10 cellular contexts compared by ENCODE assay signal in the genomic region with DNA sequence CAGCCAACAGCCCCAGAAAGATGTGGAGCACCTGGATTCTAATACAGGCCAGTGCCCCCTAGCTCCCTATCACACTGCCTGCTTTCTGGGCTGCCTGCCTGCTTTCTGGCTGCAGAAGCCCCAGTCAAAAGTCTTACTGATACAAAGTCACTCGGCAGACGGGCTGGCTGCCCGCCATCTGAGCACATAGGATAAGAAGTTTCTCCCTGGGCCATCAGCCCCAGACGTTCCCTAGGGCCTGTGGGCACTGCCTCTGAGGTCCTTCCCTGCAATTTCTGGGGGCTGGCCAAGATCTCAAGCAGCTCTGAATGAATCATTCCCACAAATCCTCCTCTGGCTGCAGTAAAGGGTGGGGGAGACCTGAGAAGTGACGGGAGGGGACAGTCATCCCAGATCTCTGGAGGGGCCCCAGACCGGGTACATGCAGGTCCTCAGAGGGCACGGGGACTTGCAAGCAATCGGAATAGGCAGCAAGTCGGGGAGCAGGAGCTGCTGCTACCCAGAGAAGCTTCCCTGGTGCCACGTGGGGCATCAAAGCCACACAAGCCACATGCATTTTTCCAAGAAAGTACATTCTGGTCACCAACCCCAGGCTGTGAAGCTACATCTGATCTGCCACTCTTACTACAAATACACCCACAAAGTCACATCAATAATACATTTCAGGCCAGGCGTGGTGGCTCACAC. TPM values are rescaled to one million over a fixed set of nuclear protein-coding genes. Genes with fewer than 3 reads are reported as not detected.
DNase-seq lines count a peak whose midpoint lies in the region; ATAC-seq, FAIRE-seq and TF ChIP-seq lines count a peak whose summit lies in the region.
"Had no signal": no experiment of that assay in that cellular context is flagged by ENCODE, and none has a peak within 500 bp of the region (broad histone marks: within the 10 kb centered on the region; RNA-seq: fewer than 3 reads in every experiment).

No MANE protein-coding gene starts in this region.

- H3K4me3 ChIP-seq in K562 (peak overlapping the region; percentile 16; the same call in 1 of the 2 replicates), mesendoderm (ENCODE audit: low read length) (no peak overlapping the region)

- H4K5ac ChIP-seq in mesendoderm (ENCODE audit: low read length), result no peak overlapping the region

- no peak overlapping the region for H3K18ac ChIP-seq in mesendoderm (ENCODE audit: low read length)

- H3K4me1 ChIP-seq in K562 (replicated peaks in 1 of 2; ENCODE audit: control insufficient read depth in 2 of 2, insufficient read depth in 2 of 2, low read length in 2 of 2), result peaks cover 21 to 27% of the 10 kb centered on the region in 2 experiments
- peaks cover 12% of the 10 kb centered on the region for H3K4me1 ChIP-seq in mesendoderm (ENCODE audit: control insufficient read depth, low read depth, low read length)

- H3K36me3 ChIP-seq in K562 (ENCODE audit: control insufficient read depth, insufficient read depth, low read length) (peaks cover 74% of the 10 kb centered on the region), mesendoderm (ENCODE audit: control insufficient read depth, insufficient read depth, low read length) (peaks cover 7% of the 10 kb centered on the region)

- peaks cover 13% of the 10 kb centered on the region for H3K79me1 ChIP-seq in mesendoderm (ENCODE audit: low read length)

- no peak overlapping the region for H2BK15ac ChIP-seq in mesendoderm (replicated peaks; ENCODE audit: low read depth)

- intact Hi-C loops in K562 (cut with micrococcal nuclease), result loop anchor here (10.0 kb wide), 1 partner anchor 100 kb away; a partner anchor contains a TSS

- FAIRE-seq in HTR-8/SVneo (lab: Jason Lieb, UNC), result no peak
- no peak for FAIRE-seq in K562 (lab: Jason Lieb, UNC)
- FAIRE-seq: endometrium had no signal

- H3K79me2 ChIP-seq in K562 (ENCODE audit: control insufficient read depth, insufficient read depth, low read length) (peaks cover 96% of the 10 kb centered on the region), mesendoderm (ENCODE audit: control insufficient read depth, insufficient read depth, low read length) (peaks cover 82% of the 10 kb centered on the region)

- peak overlapping the region; percentile 53 for H3K4me2 ChIP-seq in K562 (ENCODE audit: insufficient read depth, low read length)
- H3K4me2 ChIP-seq in mesendoderm (ENCODE audit: low read length), result peak overlapping the region; percentile 16

- H3K27ac ChIP-seq in K562 (ENCODE audit: extremely low read depth, low read depth, low read length) (peak overlapping the region; percentile 44; the same call in 2 of the 3 replicates), mesendoderm (ENCODE audit: low read depth, low read length) (no peak overlapping the region)

- TF ChIP-seq CTCF in K562 (IDR thresholded peaks at IDR 0.05 in 2 of 3, conservative IDR thresholded peaks at IDR 0.05 in 1 of 3; ENCODE audit: insufficient read depth in 2 of 3, low read depth in 1 of 3, low read length in 3 of 3), result no peak

- no peak for TF ChIP-seq RAD21 in K562 (CRISPR knock-in tag; conservative IDR thresholded peaks at IDR 0.05 in 1 of 2, IDR thresholded peaks at IDR 0.05 in 1 of 2)

- DNase-seq in AG08396 (ENCODE audit: low spot score), result peak; percentile 63
- peak; percentile 60 for DNase-seq in HTR-8/SVneo (ENCODE audit: insufficient read length, low spot score)
- DNase-seq in K562 (ENCODE audit: extremely low read depth in 1 of 4, low spot score in 3 of 4), result peak in 1 of 4 experiments; percentile 68
- no peak for DNase-seq in mesendoderm
- no peak for DNase-seq in DMS53 treated with DMSO at 0.1 percent for 48 hours (lab: John Stamatoyannopoulos, UW; ENCODE audit: unreplicated experiment)
- DNase-seq in NCI-H128 (lab: John Stamatoyannopoulos, UW; ENCODE audit: unreplicated experiment), result no peak
- no peak for DNase-seq in ecto neural progenitor cell (ENCODE audit: low spot score)

- no peak overlapping the region for H2AFZ ChIP-seq in K562 (ENCODE audit: low read depth, low read length)

- no peaks in the 10 kb centered on the region for H3K27me3 ChIP-seq in K562 (ENCODE audit: control insufficient read depth in 2 of 2, insufficient read depth in 2 of 2, low read length in 2 of 2)
- no peaks in the 10 kb centered on the region for H3K27me3 ChIP-seq in mesendoderm (ENCODE audit: insufficient read depth, low read length, poor library complexity)

- H2BK120ac ChIP-seq in mesendoderm (ENCODE audit: low read depth, low read length), result no peak overlapping the region

- peak overlapping the region; percentile 63 for H3K56ac ChIP-seq in mesendoderm (ENCODE audit: low read length)

- H3K9me3 ChIP-seq in K562 (replicated peaks; ENCODE audit: control insufficient read depth, insufficient read depth, low read depth, low read length), result no peaks in the 10 kb centered on the region

- no peak overlapping the region for H3K4ac ChIP-seq in mesendoderm (ENCODE audit: low read depth, low read length)

- POLR2A ChIA-PET in K562 (lab: Yijun Ruan, JAX), result interaction anchor here (0.8 to 1.4 kb wide), 5 partner anchors 9 to 93 kb away, joined by 3 to 5 read pairs (median 4); no protein-coding TSS in a partner anchor

- WGBS in K562 (ENCODE audit: insufficient coverage, low coverage, missing lambda C conversion rate), result 22% methylated on average over 8 of the region's 11 CpGs
- no CpG with 5 or more reads among the region's 11 CpGs for WGBS in mesendoderm (ENCODE audit: extremely low coverage, insufficient coverage, low lambda C conversion rate)

- CTCF ChIA-PET in K562 (lab: Yijun Ruan, JAX; ENCODE audit: low intra/inter-chr PET ratio), result no interaction called here

- peak overlapping the region; percentile 30 to 41; a peak in 3 of 4 replicates for H3K9ac ChIP-seq in K562 (ENCODE audit: insufficient read depth in 1 of 2, low read depth in 2 of 2, low read length in 2 of 2)
- H3K9ac ChIP-seq in mesendoderm (ENCODE audit: low read length), result peak overlapping the region; percentile 43

- BruUV-seq in K562 (replicated peaks; lab: Mats Ljungman, UMichigan), result no TSS peak

- no peak overlapping the region for H2BK5ac ChIP-seq in mesendoderm (ENCODE audit: low read length)

- no peak for TF ChIP-seq POLR2A in K562 (conservative IDR thresholded peaks at IDR 0.05)

- no peak overlapping the region for H4K8ac ChIP-seq in mesendoderm (ENCODE audit: low read depth, low read length)

- in situ Hi-C loops in K562 (cut with MboI), result no loop called here

- H3K9me1 ChIP-seq in K562 (ENCODE audit: control insufficient read depth, insufficient read depth, low read length), result peaks cover 2% of the 10 kb centered on the region

- ATAC-seq in K562 (0 out of 3 replicates have a peak, but pooled peaks have one; percentile 4), HG03342 (IDR thresholded peaks at IDR 0.05; ENCODE audit: unreplicated experiment) (no peak)

- H3K23ac ChIP-seq in mesendoderm (ENCODE audit: low read length), result no peak overlapping the region

- peaks cover 26% of the 10 kb centered on the region for H4K20me1 ChIP-seq in K562 (replicated peaks; ENCODE audit: control insufficient read depth, insufficient read depth, low read length)

- no peak overlapping the region for H2AK5ac ChIP-seq in mesendoderm (ENCODE audit: low read length)

- no peak for TF ChIP-seq EP300 in K562 (IDR thresholded peaks at IDR 0.05; ENCODE audit: low read length)

RNA-seq across cellular contexts. Expression of a gene that starts 4.7 kb away (rescaled TPM):
- 183 and 357 TPM in 2 replicates for total RNA-seq in K562 (2011; cell fraction: chromatin; rRNA removed; ENCODE audit: low replicate concordance)
- total RNA-seq in K562 (2011; cell fraction: nucleolus; rRNA removed), result 260 and 261 TPM in 2 replicates
- 278 and 313 TPM in 2 replicates for total RNA-seq in K562 (2011; cell fraction: nucleoplasm; rRNA removed)
- total RNA-seq in K562 (2014; rRNA removed) (73.7 and 94.7 TPM in 2 replicates), K562 (2014; rRNA removed; fragmentation: Illumina TruSeq; extraction: Trizol) (26.3 and 26.6 TPM in 2 replicates), K562 (2015; rRNA removed; fragmentation: Illumina TruSeq; extraction: Trizol) (34.7 and 38.8 TPM in 2 replicates), K562 (2021) (88.7 and 92.1 TPM in 2 replicates)
- polyA plus RNA-seq in K562 (2011; rRNA removed) (123 and 126 TPM in 2 replicates), K562 (2014; fragmentation: Illumina TruSeq; extraction: Trizol) (60.1 and 64.7 TPM in 2 replicates), K562 (2014; fragmentation: Nextera tagmentation; extraction: Ambion mirVana) (10 to 100 TPM; 14.2 to 18.2 TPM), K562 (2014; rRNA removed) (85.0 and 92.3 TPM in 2 replicates)
- polyA plus RNA-seq in K562 (2011; cell fraction: cytosol; rRNA removed), result 164 and 307 TPM in 2 replicates
- polyA plus RNA-seq in K562 (2011; cell fraction: nucleus; rRNA removed), result 121 and 197 TPM in 2 replicates
- 61.7 and 68.9 TPM in 2 replicates for polyA plus RNA-seq in K562 (2012)
- 55.9 and 90.2 TPM in 2 replicates for polyA minus RNA-seq in K562 (2011; rRNA and poly(A)+ RNA removed)
- 71.9 and 98.8 TPM in 2 replicates for polyA minus RNA-seq in K562 (2011; cell fraction: cytosol; rRNA and poly(A)+ RNA removed)
- polyA minus RNA-seq in K562 (2011; cell fraction: nucleus; rRNA and poly(A)+ RNA removed), result 53.2 and 63.2 TPM in 2 replicates
- 60.8 TPM for polyA plus RNA-seq in mesendoderm (2013, experiment 1 of 2)
- polyA plus RNA-seq in mesendoderm (2013, experiment 2 of 2), result 59.3 TPM

RNA-seq across cellular contexts. Expression of a gene that starts 32.6 kb away (rescaled TPM):
- not detected in 2 replicates for total RNA-seq in K562 (2011; cell fraction: chromatin; rRNA removed; ENCODE audit: low replicate concordance)
- not detected in 2 replicates for total RNA-seq in K562 (2011; cell fraction: nucleolus; rRNA removed)
- total RNA-seq in K562 (2011; cell fraction: nucleoplasm; rRNA removed), result not detected in 2 replicates
- total RNA-seq in K562 (2014; rRNA removed) (0.29 and 0.45 TPM in 2 replicates), K562 (2014; rRNA removed; fragmentation: Illumina TruSeq; extraction: Trizol) (not detected in 2 replicates), K562 (2015; rRNA removed; fragmentation: Illumina TruSeq; extraction: Trizol) (not detected in 2 replicates), K562 (2021) (0.16 and 0.22 TPM in 2 replicates)
- polyA plus RNA-seq in K562 (2011; rRNA removed) (0.12 and 0.17 TPM in 2 replicates), K562 (2014; fragmentation: Illumina TruSeq; extraction: Trizol) (0.26 and 0.33 TPM in 2 replicates), K562 (2014; fragmentation: Nextera tagmentation; extraction: Ambion mirVana) (under 1 TPM; 0.18 to 0.41 TPM), K562 (2014; rRNA removed) (0.38 and 0.42 TPM in 2 replicates)
- polyA plus RNA-seq in K562 (2011; cell fraction: cytosol; rRNA removed), result 0.53 and 1.1 TPM in 2 replicates
- not detected in 2 replicates for polyA plus RNA-seq in K562 (2011; cell fraction: nucleus; rRNA removed)
- 0.12 and 0.42 TPM in 2 replicates for polyA plus RNA-seq in K562 (2012)
- not detected in 2 replicates for polyA minus RNA-seq in K562 (2011; rRNA and poly(A)+ RNA removed)
- not detected in 2 replicates for polyA minus RNA-seq in K562 (2011; cell fraction: cytosol; rRNA and poly(A)+ RNA removed)
- polyA minus RNA-seq in K562 (2011; cell fraction: nucleus; rRNA and poly(A)+ RNA removed), result not detected in 2 replicates
- polyA plus RNA-seq in mesendoderm (2013, experiment 1 of 2), result 7.3 TPM
- 7.5 TPM for polyA plus RNA-seq in mesendoderm (2013, experiment 2 of 2)
- total RNA-seq: NCI-H460 had no signal

RNA-seq across cellular contexts. Expression of a gene that starts 36.5 kb away (rescaled TPM):
- 0.56 TPM in 1 of 2 replicates, not detected in the other for total RNA-seq in K562 (2011; cell fraction: chromatin; rRNA removed; ENCODE audit: low replicate concordance)
- 0.67 TPM in 1 of 2 replicates, not detected in the other for total RNA-seq in K562 (2011; cell fraction: nucleolus; rRNA removed)
- total RNA-seq in K562 (2011; cell fraction: nucleoplasm; rRNA removed), result not detected in 2 replicates
- 0.73 and 1.6 TPM in 2 replicates for total RNA-seq in K562 (2014; rRNA removed)
- total RNA-seq in K562 (2014; rRNA removed; fragmentation: Illumina TruSeq; extraction: Trizol), result 0.32 and 0.76 TPM in 2 replicates
- 0.34 and 0.69 TPM in 2 replicates for total RNA-seq in K562 (2015; rRNA removed; fragmentation: Illumina TruSeq; extraction: Trizol)
- 3.3 and 3.9 TPM in 2 replicates for total RNA-seq in K562 (2021)
- polyA plus RNA-seq in K562 (2011; rRNA removed), result 1.7 and 1.9 TPM in 2 replicates
- polyA plus RNA-seq in K562 (2011; cell fraction: cytosol; rRNA removed), result 0.47 and 1.5 TPM in 2 replicates
- 0.35 and 1.1 TPM in 2 replicates for polyA plus RNA-seq in K562 (2011; cell fraction: nucleus; rRNA removed)
- 1.7 and 2.1 TPM in 2 replicates for polyA plus RNA-seq in K562 (2012)
- 0.59 and 0.60 TPM in 2 replicates for polyA plus RNA-seq in K562 (2014; fragmentation: Illumina TruSeq; extraction: Trizol)
- 1 to 10 TPM; 1.6 to 2.1 TPM for polyA plus RNA-seq in K562 (2014; fragmentation: Nextera tagmentation; extraction: Ambion mirVana)
- polyA plus RNA-seq in K562 (2014; rRNA removed), result 0.93 and 2.1 TPM in 2 replicates
- not detected in 2 replicates for polyA minus RNA-seq in K562 (2011; rRNA and poly(A)+ RNA removed)
- not detected in 2 replicates for polyA minus RNA-seq in K562 (2011; cell fraction: cytosol; rRNA and poly(A)+ RNA removed)
- polyA minus RNA-seq in K562 (2011; cell fraction: nucleus; rRNA and poly(A)+ RNA removed), result not detected in 2 replicates
- polyA plus RNA-seq in mesendoderm (2013, experiment 1 of 2), result 0.72 TPM
- 0.60 TPM for polyA plus RNA-seq in mesendoderm (2013, experiment 2 of 2)
- total RNA-seq: NCI-H460 had no signal

Comparison
In these comparisons a context has a peak if more than half of its experiments do, and no peak if none do; other contexts are left out.
1. DNase-seq: peak in AG08396 (single experiment) and HTR-8/SVneo (single experiment); none in mesendoderm (single experiment), DMS53 treated with DMSO at 0.1 percent for 48 hours (single experiment), NCI-H128 (single experiment) and ecto neural progenitor cell (single experiment).